In the genomic region with DNA sequence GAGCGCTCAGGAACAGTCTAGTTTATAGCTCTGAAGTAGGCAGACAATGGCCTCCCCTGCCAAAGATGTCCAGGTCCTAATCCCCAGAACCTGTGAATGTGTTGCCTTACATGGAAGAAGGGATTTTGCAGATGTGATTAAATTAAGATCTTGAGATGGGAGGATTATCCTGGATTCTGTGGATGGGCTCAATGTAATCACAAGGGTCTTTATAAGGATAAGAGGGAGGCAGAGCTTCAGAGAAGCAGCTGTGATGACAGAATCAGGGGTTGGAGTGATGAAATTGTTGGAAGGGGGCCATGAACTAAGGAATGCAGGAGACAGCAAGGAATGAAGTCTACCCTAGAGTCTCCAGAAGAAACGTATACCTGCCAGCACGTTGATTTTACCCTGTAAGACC, we compare ENCODE assay signal across 21 cellular contexts. TPM values are rescaled to one million over a fixed set of nuclear protein-coding genes. Genes with fewer than 3 reads are reported as not detected.
A peak's percentile ranks its signal among the peaks of the same experiment; 100 is the strongest.
DNase-seq lines count a peak whose midpoint lies in the region; TF ChIP-seq lines count a peak whose summit lies in the region.
"Had no signal": no experiment of that assay in that cellular context is flagged by ENCODE, and none has a peak within 500 bp of the region (broad histone marks: within the 10 kb centered on the region; RNA-seq: fewer than 3 reads in every experiment).

No MANE protein-coding gene starts in this region.

- peaks cover 17% of the 10 kb centered on the region for H3K4me1 ChIP-seq in neural progenitor cell
- H3K4me1 ChIP-seq: BLaER1 had no signal

- H3K27ac ChIP-seq in neural progenitor cell: no peak overlapping the region
- H3K27ac ChIP-seq: BLaER1, Peyer's patch, SK-N-MC had no signal

- no peak overlapping the region for H3K9ac ChIP-seq in neural progenitor cell
- H3K9ac ChIP-seq: BLaER1 had no signal

- H2AFZ ChIP-seq in neural progenitor cell (replicated peaks): no peak overlapping the region

- H3K9me3 ChIP-seq in neural progenitor cell (ENCODE audit: low read depth): peaks cover under 1% of the 10 kb centered on the region
- H3K9me3 ChIP-seq: BLaER1, Peyer's patch had no signal

- H3K27me3 Mint-ChIP-seq in activated naive CD4-positive, alpha-beta T cell treated with anti-CD3 and anti-CD28 coated beads for 36 hours (ENCODE audit: low read depth): peaks cover 5% of the 10 kb centered on the region
- H3K27me3 Mint-ChIP-seq in neural progenitor cell (ENCODE audit: insufficient read depth, low read depth): no peaks in the 10 kb centered on the region

- no peaks in the 10 kb centered on the region for H3K36me3 ChIP-seq in neural progenitor cell
- H3K36me3 ChIP-seq: BLaER1, Peyer's patch had no signal

- no peak overlapping the region for H3K4me2 ChIP-seq in neural progenitor cell
- H3K4me2 ChIP-seq: BLaER1 had no signal

- H3K4me3 Mint-ChIP-seq in activated naive CD4-positive, alpha-beta T cell treated with anti-CD3 and anti-CD28 coated beads for 36 hours: no peak overlapping the region
- H3K4me3 Mint-ChIP-seq in neural progenitor cell: no peak overlapping the region
- H3K4me3 Mint-ChIP-seq: CD8-positive, alpha-beta T cell had no signal

- no peak overlapping the region for H3K4me3 ChIP-seq in cardiac fibroblast (replicated peaks in 1 of 2; ENCODE audit: low read depth in 2 of 2, low read length in 2 of 2)
- no peak overlapping the region for H3K4me3 ChIP-seq in neural progenitor cell
- H3K4me3 ChIP-seq: BLaER1, Peyer's patch, SK-N-MC had no signal

- no peak for DNase-seq in activated naive CD4-positive, alpha-beta T cell treated with anti-CD3 and anti-CD28 coated beads for 36 hours
- no peak for DNase-seq in activated naive CD4-positive, alpha-beta T cell treated with Interleukin-2 at 50 U/mL for 16 hours
- DNase-seq in NCI-H524 (lab: John Stamatoyannopoulos, UW) (peak; percentile 98 to 99), cardiac fibroblast (ENCODE audit: low read depth in 2 of 2) (peak; percentile 28 to 51), neural progenitor cell (ENCODE audit: low spot score) (peak; percentile 16), C1 segment of cervical spinal cord (lab: John Stamatoyannopoulos, UW) (no peak), mucosa of gallbladder (ENCODE audit: low spot score) (no peak), DMS114 treated with DMSO at 0.1 percent for 48 hours (lab: John Stamatoyannopoulos, UW; ENCODE audit: unreplicated experiment) (no peak)
- DNase-seq: Calu3; CD8-positive, alpha-beta T cell; DND-41; GF-D8; KG1; NCI-H1417; NCI-H187 treated with DMSO at 0.1 percent for 48 hours; NCI-H2227 treated with DMSO at 0.1 percent for 48 hours; NCI-H526; NK-92 treated with Interleukin-12 subunit alpha and Interleukin-12 subunit beta, amount 100 ng/mL, for 24 hours; Peyer's patch had no signal

- no peaks in the 10 kb centered on the region for H3K36me3 Mint-ChIP-seq in activated naive CD4-positive, alpha-beta T cell treated with anti-CD3 and anti-CD28 coated beads for 36 hours (ENCODE audit: low read depth)
- H3K36me3 Mint-ChIP-seq in neural progenitor cell: no peaks in the 10 kb centered on the region
- H3K36me3 Mint-ChIP-seq: CD8-positive, alpha-beta T cell had no signal

- no peaks in the 10 kb centered on the region for H3K9me3 Mint-ChIP-seq in activated naive CD4-positive, alpha-beta T cell treated with anti-CD3 and anti-CD28 coated beads for 36 hours
- no peaks in the 10 kb centered on the region for H3K9me3 Mint-ChIP-seq in neural progenitor cell
- H3K9me3 Mint-ChIP-seq: CD8-positive, alpha-beta T cell had no signal

- no peaks in the 10 kb centered on the region for H4K20me1 ChIP-seq in neural progenitor cell (ENCODE audit: low read depth)
- H4K20me1 ChIP-seq: BLaER1 had no signal

- H3K27ac Mint-ChIP-seq in activated naive CD4-positive, alpha-beta T cell treated with anti-CD3 and anti-CD28 coated beads for 36 hours: peak overlapping the region; percentile 27
- peak overlapping the region; percentile 13 for H3K27ac Mint-ChIP-seq in neural progenitor cell
- H3K27ac Mint-ChIP-seq: CD8-positive, alpha-beta T cell had no signal

- TF ChIP-seq CTCF in cardiac fibroblast (IDR thresholded peaks at IDR 0.05; ENCODE audit: low read depth, low read length) (no peak), neural progenitor cell (IDR thresholded peaks at IDR 0.05) (no peak)

- H3K79me2 ChIP-seq in neural progenitor cell (ENCODE audit: low read depth): no peaks in the 10 kb centered on the region

- H3K4me1 Mint-ChIP-seq in activated naive CD4-positive, alpha-beta T cell treated with anti-CD3 and anti-CD28 coated beads for 36 hours (ENCODE audit: low read depth): no peaks in the 10 kb centered on the region
- peaks cover 2% of the 10 kb centered on the region for H3K4me1 Mint-ChIP-seq in neural progenitor cell

- intact Hi-C loops in activated naive CD4-positive, alpha-beta T cell treated with anti-CD3 and anti-CD28 coated beads for 36 hours (cut with micrococcal nuclease): no loop called here

- CTCF ChIA-PET in activated naive CD4-positive, alpha-beta T cell treated with anti-CD3 and anti-CD28 coated beads for 36 hours (lab: Charles Lee): interaction anchor here (0.6 kb wide), 1 partner anchor 744 kb away, joined by 3 read pairs; no protein-coding TSS in a partner anchor

- H3F3A ChIP-seq in neural progenitor cell (ENCODE audit: low read depth): peaks cover 14% of the 10 kb centered on the region

- H3K27me3 ChIP-seq in neural progenitor cell: no peaks in the 10 kb centered on the region
- H3K27me3 ChIP-seq: BLaER1, Peyer's patch had no signal

RNA-seq across cellular contexts. Expression of a gene that starts 14.0 kb away (rescaled TPM):
- total RNA-seq in activated naive CD4-positive, alpha-beta T cell treated with anti-CD3 and anti-CD28 coated beads for 36 hours: 10 to 100 TPM in 1 of 2 experiments, 1 to 10 TPM in 1; 9.5 to 10.0 TPM
- total RNA-seq in neural progenitor cell (ENCODE audit: low replicate concordance): 22.7 and 35.7 TPM in 2 replicates
- 25.2 TPM for total RNA-seq in mucosa of gallbladder

Comparison
In these comparisons a context has a peak if more than half of its experiments do, and no peak if none do; other contexts are left out.
1. DNase-seq: peak in NCI-H524 (2 of 2), cardiac fibroblast (2 of 2) and neural progenitor cell (single experiment); none in activated naive CD4-positive, alpha-beta T cell treated with anti-CD3 and anti-CD28 coated beads for 36 hours (single experiment), activated naive CD4-positive, alpha-beta T cell treated with Interleukin-2 at 50 U/mL for 16 hours (single experiment), C1 segment of cervical spinal cord (0 of 14), mucosa of gallbladder (single experiment) and DMS114 treated with DMSO at 0.1 percent for 48 hours (single experiment).